1 cellular context compared by ENCODE assay signal in the genomic region with DNA sequence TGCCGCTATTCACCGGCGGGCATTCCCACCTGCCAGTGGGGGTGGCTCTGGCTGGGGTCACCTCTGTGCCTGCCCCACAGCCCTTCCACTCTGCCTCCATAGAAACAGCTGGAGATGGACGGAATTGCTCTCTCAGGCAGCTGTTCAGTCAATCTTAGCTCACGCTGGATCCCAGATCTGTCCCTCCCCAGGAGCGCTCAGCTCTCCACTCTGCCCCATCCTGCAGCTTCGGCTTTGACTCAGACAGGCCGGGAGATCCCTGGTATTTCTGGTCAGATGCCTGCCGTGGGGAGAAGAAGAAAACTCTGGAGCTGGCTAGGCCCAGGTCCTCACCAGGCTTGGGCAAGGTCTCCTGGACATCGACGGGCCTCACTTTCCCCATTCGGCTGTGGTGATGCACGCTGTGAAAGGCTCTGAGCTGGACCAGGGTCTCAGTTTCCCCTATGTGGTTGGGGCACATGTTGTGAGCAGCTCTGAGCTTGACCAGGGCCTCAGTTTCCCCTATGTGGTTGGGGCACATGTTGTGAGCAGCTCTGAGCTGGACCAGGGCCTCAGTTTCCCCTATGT.
TF ChIP-seq lines count a peak whose summit lies in the region.

No MANE protein-coding gene starts in this region.

TF ChIP-seq in K562, 482 proteins besides CTCF, POLR2A, EP300 and RAD21:
- TF ChIP-seq, protein P1, sequence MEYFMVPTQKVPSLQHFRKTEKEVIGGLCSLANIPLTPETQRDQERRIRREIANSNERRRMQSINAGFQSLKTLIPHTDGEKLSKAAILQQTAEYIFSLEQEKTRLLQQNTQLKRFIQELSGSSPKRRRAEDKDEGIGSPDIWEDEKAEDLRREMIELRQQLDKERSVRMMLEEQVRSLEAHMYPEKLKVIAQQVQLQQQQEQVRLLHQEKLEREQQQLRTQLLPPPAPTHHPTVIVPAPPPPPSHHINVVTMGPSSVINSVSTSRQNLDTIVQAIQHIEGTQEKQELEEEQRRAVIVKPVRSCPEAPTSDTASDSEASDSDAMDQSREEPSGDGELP (CRISPR knock-in tag; IDR thresholded peaks at IDR 0.05; ENCODE audit: borderline replicate concordance): 0 out of 2 replicates have a peak, but pooled peaks have one; percentile 11
- TF ChIP-seq, protein P2, sequence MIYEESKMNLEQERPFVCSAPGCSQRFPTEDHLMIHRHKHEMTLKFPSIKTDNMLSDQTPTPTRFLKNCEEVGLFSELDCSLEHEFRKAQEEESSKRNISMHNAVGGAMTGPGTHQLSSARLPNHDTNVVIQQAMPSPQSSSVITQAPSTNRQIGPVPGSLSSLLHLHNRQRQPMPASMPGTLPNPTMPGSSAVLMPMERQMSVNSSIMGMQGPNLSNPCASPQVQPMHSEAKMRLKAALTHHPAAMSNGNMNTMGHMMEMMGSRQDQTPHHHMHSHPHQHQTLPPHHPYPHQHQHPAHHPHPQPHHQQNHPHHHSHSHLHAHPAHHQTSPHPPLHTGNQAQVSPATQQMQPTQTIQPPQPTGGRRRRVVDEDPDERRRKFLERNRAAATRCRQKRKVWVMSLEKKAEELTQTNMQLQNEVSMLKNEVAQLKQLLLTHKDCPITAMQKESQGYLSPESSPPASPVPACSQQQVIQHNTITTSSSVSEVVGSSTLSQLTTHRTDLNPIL (CRISPR knock-in tag; IDR thresholded peaks at IDR 0.05): no peak
